In the genomic region with DNA sequence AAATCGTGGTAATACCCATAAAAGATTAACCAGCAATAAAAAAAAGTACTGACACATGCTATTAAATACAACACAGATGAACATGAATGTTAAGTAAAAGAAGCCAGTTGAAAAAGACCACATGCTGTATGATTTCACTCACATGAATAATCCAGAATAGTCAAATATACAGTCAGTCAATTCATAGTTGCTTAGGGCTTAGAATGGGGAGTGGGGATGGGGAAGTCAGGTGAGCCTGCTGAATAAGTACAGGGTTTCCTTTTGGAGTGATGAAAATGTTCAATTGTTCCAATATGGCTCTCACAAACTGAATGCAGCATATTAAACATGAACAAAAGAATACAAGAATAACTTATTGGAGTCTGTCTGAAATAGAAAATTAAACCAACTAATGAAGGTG, we compare ENCODE assay signal across 14 cellular contexts. TPM values are rescaled to one million over a fixed set of nuclear protein-coding genes. Genes with fewer than 3 reads are reported as not detected.
DNase-seq lines count a peak whose midpoint lies in the region; TF ChIP-seq lines count a peak whose summit lies in the region.
"Had no signal": no experiment of that assay in that cellular context is flagged by ENCODE, and none has a peak within 500 bp of the region (broad histone marks: within the 10 kb centered on the region; RNA-seq: fewer than 3 reads in every experiment).

No MANE protein-coding gene starts in this region.

- CTCF ChIA-PET in MCF 10A (lab: Yijun Ruan, JAX), result interaction anchor here (1.5 to 4.2 kb wide), 2 partner anchors 111 to 145 kb away, joined by 5 to 26 read pairs; partner anchors contain the start of gene STK17A

- H3K9me3 Mint-ChIP-seq in MCF 10A (ENCODE audit: unreplicated experiment) (peaks cover 7% of the 10 kb centered on the region), type B pancreatic cell (no peaks in the 10 kb centered on the region)
- H3K9me3 Mint-ChIP-seq: stimulated activated memory B cell treated with anti-CD40 and anti-IgM and Interleukin-4, amounts not matched to agents 10 μg/mL and 1 μg/mL and 100 μg/mL, for 72 hours had no signal

- H3K4me3 ChIP-seq in breast epithelium, result no peak overlapping the region
- H3K4me3 ChIP-seq in SU-DHL-6 (ENCODE audit: insufficient read depth, low read length, poor library complexity, severe bottlenecking), result peak overlapping the region; percentile 13
- H3K4me3 ChIP-seq in fibroblast of lung (replicated peaks in 1 of 4; ENCODE audit: control extremely low read depth in 1 of 4, insufficient read depth in 1 of 4, low read depth in 3 of 4, low read length in 4 of 4), result no peak overlapping the region
- H3K4me3 ChIP-seq in WERI-Rb-1 (ENCODE audit: low read depth, low read length), result no peak overlapping the region
- H3K4me3 ChIP-seq: body of pancreas, lung, prostate gland had no signal

- H3F3A ChIP-seq in SU-DHL-6 (ENCODE audit: insufficient read depth), result no peaks in the 10 kb centered on the region; the same call in 1 of the 2 replicates

- peaks cover 0 to 10% of the 10 kb centered on the region in 2 donors for H3K4me1 ChIP-seq in breast epithelium
- peaks cover 2% of the 10 kb centered on the region for H3K4me1 ChIP-seq in fibroblast of lung (ENCODE audit: control insufficient read depth, extremely low read depth, insufficient read depth, low read length)
- H3K4me1 ChIP-seq: prostate gland had no signal

- H3K4me1 Mint-ChIP-seq in MCF 10A (ENCODE audit: insufficient read depth, unreplicated experiment) (peaks cover 13% of the 10 kb centered on the region), type B pancreatic cell (ENCODE audit: unreplicated experiment) (peaks cover 28% of the 10 kb centered on the region)

- H3K4me2 ChIP-seq in SU-DHL-6 (ENCODE audit: low read depth, low read length, poor library complexity, severe bottlenecking) (peak overlapping the region; percentile 95), fibroblast of lung (ENCODE audit: extremely low read depth, insufficient read depth, low read length) (peak overlapping the region; percentile 25)

- H4K20me1 ChIP-seq in SU-DHL-6 (ENCODE audit: low read depth, low read length) (no peaks in the 10 kb centered on the region), fibroblast of lung (ENCODE audit: control insufficient read depth, extremely low read depth, insufficient read depth, low read length) (no peaks in the 10 kb centered on the region)

- H3K27me3 ChIP-seq in breast epithelium (no peaks in the 10 kb centered on the region), SU-DHL-6 (ENCODE audit: low read length) (no peaks in the 10 kb centered on the region), fibroblast of lung (ENCODE audit: control insufficient read depth, insufficient read depth, low read length) (no peaks in the 10 kb centered on the region), WERI-Rb-1 (ENCODE audit: insufficient read depth, low read depth, severe bottlenecking) (no peaks in the 10 kb centered on the region)
- H3K27me3 ChIP-seq: body of pancreas had no signal

- H3K79me2 ChIP-seq in SU-DHL-6 (ENCODE audit: insufficient read depth, low read length), result peaks cover 69% of the 10 kb centered on the region
- peaks cover 34% of the 10 kb centered on the region for H3K79me2 ChIP-seq in fibroblast of lung (ENCODE audit: control insufficient read depth, insufficient read depth, low read length)

- POLR2A ChIA-PET in MCF 10A (lab: Yijun Ruan, JAX), result interaction anchor here (0.6 to 5.3 kb wide), 4 partner anchors 34 to 112 kb away, joined by 3 to 188 read pairs (median 24); partner anchors contain the start of gene BLVRA

- H3K27me3 Mint-ChIP-seq in MCF 10A (ENCODE audit: insufficient read depth, unreplicated experiment) (no peaks in the 10 kb centered on the region), type B pancreatic cell (no peaks in the 10 kb centered on the region)
- H3K27me3 Mint-ChIP-seq: stimulated activated memory B cell treated with anti-CD40 and anti-IgM and Interleukin-4, amounts not matched to agents 10 μg/mL and 1 μg/mL and 100 μg/mL, for 72 hours had no signal

- H3K36me3 ChIP-seq in breast epithelium (no peaks in the 10 kb centered on the region), SU-DHL-6 (ENCODE audit: low read length) (no peaks in the 10 kb centered on the region), fibroblast of lung (ENCODE audit: control insufficient read depth, insufficient read depth, low read length) (no peaks in the 10 kb centered on the region), WERI-Rb-1 (peaks cover 3% of the 10 kb centered on the region; the same call in 1 of the 2 replicates)
- H3K36me3 ChIP-seq: prostate gland had no signal

- BruUV-seq in MCF 10A (replicated peaks; lab: Mats Ljungman, UMichigan), result no TSS peak

- H3K9me3 ChIP-seq in breast epithelium (no peaks in the 10 kb centered on the region), SU-DHL-6 (ENCODE audit: insufficient read depth, low read length) (no peaks in the 10 kb centered on the region), fibroblast of lung (ENCODE audit: control insufficient read depth, insufficient read depth, low read depth, low read length) (no peaks in the 10 kb centered on the region), WERI-Rb-1 (ENCODE audit: severe bottlenecking) (no peaks in the 10 kb centered on the region)
- H3K9me3 ChIP-seq: body of pancreas, prostate gland had no signal

- H2AFZ ChIP-seq in SU-DHL-6 (ENCODE audit: low read depth, low read length, severe bottlenecking) (no peak overlapping the region), fibroblast of lung (ENCODE audit: low read length) (no peak overlapping the region)

- H3K27ac ChIP-seq in breast epithelium, result no peak overlapping the region
- no peak overlapping the region for H3K27ac ChIP-seq in SU-DHL-6 (ENCODE audit: low read depth, low read length)
- H3K27ac ChIP-seq in fibroblast of lung (ENCODE audit: insufficient read depth, low read length), result no peak overlapping the region
- H3K27ac ChIP-seq in WERI-Rb-1, result no peak overlapping the region
- H3K27ac ChIP-seq: body of pancreas, prostate gland had no signal

- H3K4me3 Mint-ChIP-seq in MCF 10A (ENCODE audit: unreplicated experiment) (peak overlapping the region; percentile 13), type B pancreatic cell (peak overlapping the region; percentile 80)

- no peaks in the 10 kb centered on the region for H3K9me2 ChIP-seq in SU-DHL-6 (replicated peaks; ENCODE audit: insufficient read depth, low read length)

- H3K9ac ChIP-seq in SU-DHL-6 (ENCODE audit: low read length), result no peak overlapping the region
- H3K9ac ChIP-seq in fibroblast of lung (ENCODE audit: insufficient read depth, low read length), result no peak overlapping the region

- DNase-seq in MCF 10A (ENCODE audit: unreplicated experiment), result no peak
- no peak for DNase-seq in breast epithelium (ENCODE audit: low spot score in 2 of 2)
- no peak for DNase-seq in fibroblast of lung (ENCODE audit: low read depth in 2 of 2)
- no peak for DNase-seq in type B pancreatic cell (ENCODE audit: extremely low spot score, unreplicated experiment)
- no peak for DNase-seq in NCI-H774 (lab: John Stamatoyannopoulos, UW)
- DNase-seq in WERI-Rb-1, result no peak
- DNase-seq in cortex of kidney (lab: John Stamatoyannopoulos, UW), result no peak
- DNase-seq: body of pancreas; C1 segment of cervical spinal cord; stimulated activated CD4-positive, alpha-beta T cell treated with anti-CD3 and anti-CD28 coated beads, Interleukin-2, amount 100 ng/mL, for 24 hours had no signal

- no peak overlapping the region for H3K27ac Mint-ChIP-seq in MCF 10A (ENCODE audit: low read depth, unreplicated experiment)
- H3K27ac Mint-ChIP-seq in type B pancreatic cell, result peak overlapping the region; percentile 12

- intact Hi-C loops in MCF 10A (cut with micrococcal nuclease), result loop anchor here (5.0 kb wide), 1 partner anchor 70 kb away; no protein-coding TSS in a partner anchor
- intact Hi-C loops in breast epithelium (cut with DNase I; ENCODE audit: low total_unique reads), result no loop called here

- H3K36me3 Mint-ChIP-seq in MCF 10A (ENCODE audit: insufficient read depth, unreplicated experiment) (peaks cover 6% of the 10 kb centered on the region), type B pancreatic cell (peaks cover 15% of the 10 kb centered on the region)

- TF ChIP-seq POLR2A in breast epithelium (IDR thresholded peaks at IDR 0.05), result no peak

- no peak for TF ChIP-seq CTCF in MCF 10A (IDR thresholded peaks at IDR 0.05; ENCODE audit: unreplicated experiment)
- no peak for TF ChIP-seq CTCF in breast epithelium (IDR thresholded peaks at IDR 0.05)
- no peak for TF ChIP-seq CTCF in SU-DHL-6 (IDR thresholded peaks at IDR 0.05; ENCODE audit: insufficient read depth, low read length, poor library complexity, severe bottlenecking)
- TF ChIP-seq CTCF in fibroblast of lung (conservative IDR thresholded peaks at IDR 0.05 in 1 of 2, IDR thresholded peaks at IDR 0.05 in 1 of 2; ENCODE audit: low read depth in 1 of 2, low read length in 2 of 2), result no peak
- no peak for TF ChIP-seq CTCF in type B pancreatic cell (conservative IDR thresholded peaks at IDR 0.05)
- no peak for TF ChIP-seq CTCF in WERI-Rb-1 (IDR thresholded peaks at IDR 0.05; ENCODE audit: low read depth, low read length)

RNA-seq across cellular contexts. Expression of gene COA1, which starts 1.8 kb away (rescaled TPM):
- 65.5 and 68.5 TPM in 2 replicates for total RNA-seq in MCF 10A (2022)
- 10 to 100 TPM; 39.0 to 94.3 (median 91.4) TPM for total RNA-seq in breast epithelium
- total RNA-seq in fibroblast of lung, result 34.2 and 39.6 TPM in 2 replicates
- 28.8 and 30.7 TPM in 2 replicates for polyA plus RNA-seq in fibroblast of lung
- polyA plus RNA-seq in fibroblast of lung (2012), result 41.2 and 48.5 TPM in 2 replicates
- polyA minus RNA-seq in fibroblast of lung (ENCODE audit: low replicate concordance), result 15.1 and 31.4 TPM in 2 replicates
- 49.8 and 75.3 TPM in 2 replicates for total RNA-seq in type B pancreatic cell (ENCODE audit: low replicate concordance)

RNA-seq across cellular contexts. Expression of gene BLVRA, which starts 31.0 kb away (rescaled TPM):
- 41.2 and 46.0 TPM in 2 replicates for total RNA-seq in MCF 10A (2022)
- total RNA-seq in breast epithelium, result 10 to 100 TPM; 56.9 to 80.6 (median 62.9) TPM
- 56.2 and 72.8 TPM in 2 replicates for total RNA-seq in fibroblast of lung
- 108 and 124 TPM in 2 replicates for polyA plus RNA-seq in fibroblast of lung
- polyA plus RNA-seq in fibroblast of lung (2012), result 104 and 114 TPM in 2 replicates
- 52.7 and 54.6 TPM in 2 replicates for polyA minus RNA-seq in fibroblast of lung (ENCODE audit: low replicate concordance)
- total RNA-seq in type B pancreatic cell (ENCODE audit: low replicate concordance), result 8.6 and 19.3 TPM in 2 replicates
